Comparison of ENCODE assay signal across 8 cellular contexts in the genomic region with DNA sequence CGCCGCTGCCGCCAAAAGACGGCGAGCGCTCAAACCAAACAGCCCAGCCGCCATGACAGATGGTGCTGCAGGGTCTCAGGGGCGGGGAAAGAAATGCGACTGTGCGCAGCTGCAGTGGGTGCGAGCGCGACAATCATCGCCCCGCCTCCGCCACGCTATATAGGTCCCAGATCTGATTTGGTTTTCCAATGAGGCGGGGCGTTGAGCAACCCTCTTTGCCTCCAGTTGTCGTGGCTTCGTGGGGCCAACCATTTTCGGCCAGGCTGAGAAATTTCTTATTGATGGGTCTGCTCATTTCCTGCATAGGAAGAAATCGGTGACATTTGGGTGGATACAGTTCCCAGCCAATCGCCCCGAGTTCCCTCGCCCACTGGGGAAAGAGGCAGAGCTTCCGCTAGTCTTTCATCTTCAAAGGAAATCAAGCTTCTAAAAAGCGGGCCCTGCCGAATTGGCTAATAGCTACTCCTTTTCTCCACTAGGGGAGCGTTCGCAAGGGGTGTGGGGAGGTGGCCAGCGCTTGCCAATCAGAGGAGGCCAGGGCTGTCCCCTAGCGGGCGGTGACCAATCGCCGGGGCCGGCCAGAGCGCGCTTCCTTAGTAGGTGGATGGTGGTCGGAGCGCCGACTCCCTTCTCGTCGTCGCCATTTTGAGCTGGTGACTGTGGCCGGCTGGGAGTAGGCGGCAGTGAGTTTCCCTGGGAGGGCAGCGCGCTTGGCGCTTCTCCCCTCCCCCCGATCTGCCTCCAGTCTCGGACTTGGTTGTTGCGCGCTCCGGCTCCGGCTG. TPM values are rescaled to one million over a fixed set of nuclear protein-coding genes. Genes with fewer than 3 reads are reported as not detected.
A peak's percentile ranks its signal among the peaks of the same experiment; 100 is the strongest.
DNase-seq lines count a peak whose midpoint lies in the region; ATAC-seq and TF ChIP-seq lines count a peak whose summit lies in the region.

A gene (minus strand): TSS at position 77 of the 782 bp plus-strand sequence. CDS start 23 bp downstream, at position 54.
A gene with protein sequence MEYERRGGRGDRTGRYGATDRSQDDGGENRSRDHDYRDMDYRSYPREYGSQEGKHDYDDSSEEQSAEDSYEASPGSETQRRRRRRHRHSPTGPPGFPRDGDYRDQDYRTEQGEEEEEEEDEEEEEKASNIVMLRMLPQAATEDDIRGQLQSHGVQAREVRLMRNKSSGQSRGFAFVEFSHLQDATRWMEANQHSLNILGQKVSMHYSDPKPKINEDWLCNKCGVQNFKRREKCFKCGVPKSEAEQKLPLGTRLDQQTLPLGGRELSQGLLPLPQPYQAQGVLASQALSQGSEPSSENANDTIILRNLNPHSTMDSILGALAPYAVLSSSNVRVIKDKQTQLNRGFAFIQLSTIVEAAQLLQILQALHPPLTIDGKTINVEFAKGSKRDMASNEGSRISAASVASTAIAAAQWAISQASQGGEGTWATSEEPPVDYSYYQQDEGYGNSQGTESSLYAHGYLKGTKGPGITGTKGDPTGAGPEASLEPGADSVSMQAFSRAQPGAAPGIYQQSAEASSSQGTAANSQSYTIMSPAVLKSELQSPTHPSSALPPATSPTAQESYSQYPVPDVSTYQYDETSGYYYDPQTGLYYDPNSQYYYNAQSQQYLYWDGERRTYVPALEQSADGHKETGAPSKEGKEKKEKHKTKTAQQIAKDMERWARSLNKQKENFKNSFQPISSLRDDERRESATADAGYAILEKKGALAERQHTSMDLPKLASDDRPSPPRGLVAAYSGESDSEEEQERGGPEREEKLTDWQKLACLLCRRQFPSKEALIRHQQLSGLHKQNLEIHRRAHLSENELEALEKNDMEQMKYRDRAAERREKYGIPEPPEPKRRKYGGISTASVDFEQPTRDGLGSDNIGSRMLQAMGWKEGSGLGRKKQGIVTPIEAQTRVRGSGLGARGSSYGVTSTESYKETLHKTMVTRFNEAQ (plus strand): TSS at position 596 of the 782 bp plus-strand sequence. CDS start 2,261 bp downstream, outside the sequence.

- POLR2A ChIA-PET in CD8-positive, alpha-beta T cell (lab: Charles Lee), result interaction anchor here (0.6 to 2.0 kb wide), 13 partner anchors 10 to 691 kb away, joined by 3 to 20 read pairs (median 3); a partner anchor contains a TSS
- POLR2A ChIA-PET in activated CD4-positive, alpha-beta memory T cell treated with anti-CD3 and anti-CD28 coated beads for 36 hours (lab: Charles Lee), result interaction anchor here (0.6 to 1.3 kb wide), 6 partner anchors 13 to 572 kb away, joined by 3 to 14 read pairs (median 6); a partner anchor contains a TSS

- no peaks in the 10 kb centered on the region for H3K9me3 Mint-ChIP-seq in CD8-positive, alpha-beta T cell
- no peaks in the 10 kb centered on the region for H3K9me3 Mint-ChIP-seq in activated CD4-positive, alpha-beta memory T cell treated with anti-CD3 and anti-CD28 coated beads for 36 hours

- TF ChIP-seq CTCF in CD8-positive, alpha-beta T cell (IDR thresholded peaks at IDR 0.05), result peak; percentile 52
- TF ChIP-seq CTCF in lower leg skin (IDR thresholded peaks at IDR 0.05), result peak in 1 of 3 donors; percentile 91

- peaks cover 23% of the 10 kb centered on the region for H3K4me1 ChIP-seq in CD8-positive, alpha-beta T cell (ENCODE audit: insufficient read depth, low read length)

- intact Hi-C loops in CD8-positive, alpha-beta T cell (cut with DNase I, micrococcal nuclease), result loop anchor here (1.0 to 10.0 kb wide), 7 partner anchors 16 to 500 kb away; a partner anchor contains a TSS
- intact Hi-C loops in activated CD4-positive, alpha-beta memory T cell treated with anti-CD3 and anti-CD28 coated beads for 36 hours (cut with micrococcal nuclease), result loop anchor here (1.0 to 10.0 kb wide), 7 partner anchors 16 to 510 kb away; a partner anchor contains a TSS
- intact Hi-C loops in lower leg skin (cut with DNase I; ENCODE audit: low total_unique reads), result no loop called here

- peaks cover 49% of the 10 kb centered on the region for H3K36me3 Mint-ChIP-seq in CD8-positive, alpha-beta T cell
- H3K36me3 Mint-ChIP-seq in activated CD4-positive, alpha-beta memory T cell treated with anti-CD3 and anti-CD28 coated beads for 36 hours, result peaks cover 22% of the 10 kb centered on the region

- no peaks in the 10 kb centered on the region for H3K9me3 ChIP-seq in CD8-positive, alpha-beta T cell (ENCODE audit: low read length)

- H3K27ac ChIP-seq in CD8-positive, alpha-beta T cell (ENCODE audit: low read depth, low read length), result peak within 1 kb of the TSS; percentile 82

- H3K27ac Mint-ChIP-seq in CD8-positive, alpha-beta T cell, result peak within 1 kb of the TSS; percentile 95
- H3K27ac Mint-ChIP-seq in activated CD4-positive, alpha-beta memory T cell treated with anti-CD3 and anti-CD28 coated beads for 36 hours, result peak within 1 kb of the TSS; percentile 100

- peak; percentile 75 to 90 (median 85) for DNase-seq in CD8-positive, alpha-beta T cell
- peak; percentile 94 for DNase-seq in HK-2 (ENCODE audit: unreplicated experiment)
- DNase-seq in NCI-H82 treated with DMSO at 0.1 percent for 48 hours (lab: John Stamatoyannopoulos, UW; ENCODE audit: unreplicated experiment), result peak; percentile 86
- DNase-seq in activated CD4-positive, alpha-beta memory T cell treated with anti-CD3 and anti-CD28 coated beads for 36 hours, result peak; percentile 95
- DNase-seq in dermis microvascular lymphatic vessel endothelial cell (ENCODE audit: low read depth in 2 of 2), result peak; percentile 88 to 96
- peak; percentile 90 to 98 for DNase-seq in lower leg skin (ENCODE audit: low spot score in 2 of 2)
- peak; percentile 74 to 86 for DNase-seq in stimulated activated CD4-positive, alpha-beta T cell treated with anti-CD3 and anti-CD28 coated beads, Interleukin-4, amount 100 ng/mL, for 48 hours (ENCODE audit: low read depth in 2 of 2)

- CTCF ChIA-PET in CD8-positive, alpha-beta T cell (lab: Charles Lee), result interaction anchor here (1.3 to 1.8 kb wide), 2 partner anchors 12 to 16 kb away, joined by 3 to 8 read pairs; no protein-coding TSS in a partner anchor
- CTCF ChIA-PET in activated CD4-positive, alpha-beta memory T cell treated with anti-CD3 and anti-CD28 coated beads for 36 hours (lab: Charles Lee), result interaction anchor here (0.6 to 2.0 kb wide), 8 partner anchors 9 to 379 kb away, joined by 3 to 8 read pairs (median 3); no protein-coding TSS in a partner anchor

- TF ChIP-seq POLR2A in lower leg skin (IDR thresholded peaks at IDR 0.05), result no peak

- peaks cover 45% of the 10 kb centered on the region for H3K4me1 Mint-ChIP-seq in CD8-positive, alpha-beta T cell (ENCODE audit: low read depth)
- H3K4me1 Mint-ChIP-seq in activated CD4-positive, alpha-beta memory T cell treated with anti-CD3 and anti-CD28 coated beads for 36 hours (ENCODE audit: low read depth), result peaks cover 26% of the 10 kb centered on the region

- 0 to 45% methylated on average over 6 to 55 of the region's 56 CpGs for WGBS in lower leg skin, 2 donors

- ATAC-seq in CD8-positive, alpha-beta T cell, result peak; percentile 84
- ATAC-seq in GM19452 (IDR thresholded peaks at IDR 0.05; ENCODE audit: unreplicated experiment), result peak; percentile 88

- H3K4me3 ChIP-seq in CD8-positive, alpha-beta T cell (ENCODE audit: low read depth, low read length), result peak within 1 kb of the TSS; percentile 87
- peak within 1 kb of the TSS; percentile 68 for H3K4me3 ChIP-seq in lower leg skin (ENCODE audit: low read depth, poor library complexity, severe bottlenecking)

- no peaks in the 10 kb centered on the region for H3K27me3 ChIP-seq in CD8-positive, alpha-beta T cell (ENCODE audit: insufficient read depth, low read length)

- no peaks in the 10 kb centered on the region for H3K27me3 Mint-ChIP-seq in CD8-positive, alpha-beta T cell (ENCODE audit: low read depth)
- no peaks in the 10 kb centered on the region for H3K27me3 Mint-ChIP-seq in activated CD4-positive, alpha-beta memory T cell treated with anti-CD3 and anti-CD28 coated beads for 36 hours

- H3K36me3 ChIP-seq in CD8-positive, alpha-beta T cell (ENCODE audit: insufficient read depth, low read length), result no peaks in the 10 kb centered on the region

- H3K4me3 Mint-ChIP-seq in CD8-positive, alpha-beta T cell, result peak within 1 kb of the TSS; percentile 91
- peak within 1 kb of the TSS; percentile 99 for H3K4me3 Mint-ChIP-seq in activated CD4-positive, alpha-beta memory T cell treated with anti-CD3 and anti-CD28 coated beads for 36 hours

RNA-seq across cellular contexts. Expression of the first gene that starts in this region (rescaled TPM):
- 10 to 100 TPM; 50.5 to 51.4 TPM for total RNA-seq in CD8-positive, alpha-beta T cell
- total RNA-seq in activated CD4-positive, alpha-beta memory T cell treated with anti-CD3 and anti-CD28 coated beads for 36 hours, result 10 to 100 TPM; 86.4 to 89.1 TPM
- total RNA-seq in dermis microvascular lymphatic vessel endothelial cell, result 63.5 and 69.4 TPM in 2 replicates
- 10 to 100 TPM; 52.8 to 75.6 (median 65.9) TPM for total RNA-seq in lower leg skin

RNA-seq across cellular contexts. Expression of the second gene that starts in this region (rescaled TPM):
- total RNA-seq in CD8-positive, alpha-beta T cell, result 10 to 100 TPM; 31.9 to 32.0 TPM
- total RNA-seq in activated CD4-positive, alpha-beta memory T cell treated with anti-CD3 and anti-CD28 coated beads for 36 hours, result 10 to 100 TPM; 61.0 to 62.3 TPM
- total RNA-seq in dermis microvascular lymphatic vessel endothelial cell (37.2 and 38.4 TPM in 2 replicates), lower leg skin (10 to 100 TPM; 22.2 to 35.4 (median 31.2) TPM)

Comparison
In these comparisons a context has a peak if more than half of its experiments do, and no peak if none do; other contexts are left out.
1. Peak in every context shown above with its lines: DNase-seq, ATAC-seq, H3K4me3 ChIP-seq and H3K27ac ChIP-seq.